In the genomic region with DNA sequence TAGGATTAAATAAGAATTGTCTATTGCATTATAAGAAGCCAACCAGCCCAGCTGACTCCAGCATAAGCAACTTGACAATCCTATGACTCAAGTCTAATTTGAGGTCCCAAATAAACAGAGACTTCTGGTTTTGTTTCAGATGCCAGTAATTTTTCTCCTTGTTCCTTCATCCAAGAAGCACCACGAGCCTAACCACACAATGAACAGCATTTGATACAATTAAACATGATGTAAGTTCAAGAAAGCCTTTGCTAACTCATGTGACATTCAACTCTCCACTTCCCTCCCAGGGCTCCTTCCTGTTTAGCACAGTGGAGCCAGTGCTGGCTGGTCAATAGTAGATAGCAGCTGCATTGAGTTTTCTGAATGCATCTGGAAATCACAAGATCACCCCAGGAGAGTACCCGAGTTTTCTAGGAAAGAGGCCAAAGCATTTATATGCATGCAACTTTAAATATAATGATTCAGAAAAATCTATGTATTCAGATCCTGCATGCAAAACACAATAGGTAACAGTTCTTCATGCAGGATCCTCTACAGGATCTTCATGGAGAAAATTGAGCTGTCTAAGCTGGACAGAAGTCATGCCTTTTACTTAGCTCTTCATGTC, we compare ENCODE assay signal across 9 cellular contexts.
A peak's percentile ranks its signal among the peaks of the same experiment; 100 is the strongest.
DNase-seq lines count a peak whose midpoint lies in the region; ATAC-seq lines count a peak whose summit lies in the region.
"Had no signal": no experiment of that assay in that cellular context is flagged by ENCODE, and none has a peak within 500 bp of the region (broad histone marks: within the 10 kb centered on the region; RNA-seq: fewer than 3 reads in every experiment).

No MANE protein-coding gene starts in this region.

- ATAC-seq in GM18499 (IDR thresholded peaks at IDR 0.05; ENCODE audit: insufficient read depth, unreplicated experiment) = peak; percentile 69
- peak; percentile 77 for ATAC-seq in esophagus mucosa
- no peak for ATAC-seq in activated CD4-positive, CD25-positive, alpha-beta regulatory T cell treated with anti-CD3 and anti-CD28 coated beads, Interleukin-2, amount 50 U/mL, for 24 hours
- no peak for ATAC-seq in HG03342 (IDR thresholded peaks at IDR 0.05; ENCODE audit: unreplicated experiment)
- no peak for ATAC-seq in GM21515 (IDR thresholded peaks at IDR 0.05; ENCODE audit: unreplicated experiment)
- no peak for ATAC-seq in GM19397 (IDR thresholded peaks at IDR 0.05; ENCODE audit: unreplicated experiment)

- DNase-seq in NOMO-1 treated with dmso at 0.1 percent for 144 hours (lab: John Stamatoyannopoulos, UW; ENCODE audit: unreplicated experiment) (peak; percentile 87), pons (ENCODE audit: low spot score) (peak; percentile 95)
- DNase-seq: H7 had no signal

Comparison
In these comparisons a context has a peak if more than half of its experiments do, and no peak if none do; other contexts are left out.
1. ATAC-seq: peak in GM18499 (single experiment) and esophagus mucosa (single experiment); none in activated CD4-positive, CD25-positive, alpha-beta regulatory T cell treated with anti-CD3 and anti-CD28 coated beads, Interleukin-2, amount 50 U/mL, for 24 hours (0 of 2), HG03342 (single experiment), GM21515 (single experiment) and GM19397 (single experiment).